19 cellular contexts compared by ENCODE assay signal in the genomic region with DNA sequence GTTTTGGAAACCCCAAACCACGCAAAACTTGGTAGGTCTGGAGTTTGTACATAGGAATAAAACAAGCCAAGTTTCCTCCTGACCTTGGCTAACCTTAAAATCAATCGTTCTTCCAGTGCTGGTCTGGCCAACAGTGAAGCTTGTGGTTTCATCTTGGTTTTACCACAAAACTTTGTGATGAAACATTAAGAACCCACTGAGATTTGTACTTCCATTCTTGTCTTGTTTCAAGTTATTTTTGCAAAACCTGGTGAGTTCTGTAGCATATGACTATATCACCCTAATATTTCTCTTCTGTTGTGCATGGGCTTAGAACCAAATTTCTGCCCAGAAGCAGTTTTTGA. TPM values are rescaled to one million over a fixed set of nuclear protein-coding genes. Genes with fewer than 3 reads are reported as not detected.
DNase-seq lines count a peak whose midpoint lies in the region; TF ChIP-seq lines count a peak whose summit lies in the region.
"Had no signal": no experiment of that assay in that cellular context is flagged by ENCODE, and none has a peak within 500 bp of the region (broad histone marks: within the 10 kb centered on the region; RNA-seq: fewer than 3 reads in every experiment).

No MANE protein-coding gene starts in this region.

- no peak for TF ChIP-seq POLR2A in adrenal gland (IDR thresholded peaks at IDR 0.05)

- H3K9me3 Mint-ChIP-seq in activated T-cell treated with anti-CD3 and anti-CD28 coated beads, Interleukin-2, amount 50 U/mL, for 24 hours = no peaks in the 10 kb centered on the region
- H3K9me3 Mint-ChIP-seq: GM23338 had no signal

- H3K4me3 Mint-ChIP-seq in activated T-cell treated with anti-CD3 and anti-CD28 coated beads, Interleukin-2, amount 50 U/mL, for 24 hours = no peak overlapping the region
- H3K4me3 Mint-ChIP-seq: endodermal cell, GM23338 had no signal

- no peaks in the 10 kb centered on the region for H3K27me3 ChIP-seq in KMS-11 (ENCODE audit: insufficient read depth, low read depth)
- no peaks in the 10 kb centered on the region for H3K27me3 ChIP-seq in adrenal gland
- H3K27me3 ChIP-seq: gastroesophageal sphincter, SJCRH30 had no signal

- intact Hi-C loops in adrenal gland (cut with DNase I) = loop anchor here in 1 of 2 donors (10.0 kb wide), 1 partner anchor 632 kb away; no protein-coding TSS in a partner anchor

- no peaks in the 10 kb centered on the region for H3K4me1 Mint-ChIP-seq in activated T-cell treated with anti-CD3 and anti-CD28 coated beads, Interleukin-2, amount 50 U/mL, for 24 hours (ENCODE audit: low read depth)
- H3K4me1 Mint-ChIP-seq: GM23338 had no signal

- H3K36me3 Mint-ChIP-seq in activated T-cell treated with anti-CD3 and anti-CD28 coated beads, Interleukin-2, amount 50 U/mL, for 24 hours (ENCODE audit: low read depth) = no peaks in the 10 kb centered on the region

- no peak overlapping the region for H3K4me3 ChIP-seq in KMS-11 (IDR thresholded peaks at IDR 0.05; ENCODE audit: insufficient read depth, low read depth, low read length)
- H3K4me3 ChIP-seq in astrocyte of the cerebellum (ENCODE audit: low read depth, low read length) = no peak overlapping the region
- no peak overlapping the region for H3K4me3 ChIP-seq in adrenal gland
- H3K4me3 ChIP-seq: gastroesophageal sphincter, GM23338, SJCRH30 had no signal

- peak; percentile 36 for DNase-seq in AG09319 (ENCODE audit: extremely low read depth, low read depth)
- DNase-seq in astrocyte of the cerebellum (ENCODE audit: low read depth) = peak; percentile 93
- DNase-seq in myocyte (ENCODE audit: low read depth) = peak; percentile 57
- no peak for DNase-seq in adrenal gland
- DNase-seq in GM13976 (ENCODE audit: low spot score) = no peak
- no peak for DNase-seq in NCI-H1930 (lab: John Stamatoyannopoulos, UW)
- no peak for DNase-seq in activated T-cell treated with anti-CD3 and anti-CD28 coated beads, Interleukin-2, amount 50 U/mL, for 24 hours
- DNase-seq: activated CD4-positive, alpha-beta T cell treated with anti-CD3 and anti-CD28 coated beads for 48 hours; activated naive CD4-positive, alpha-beta T cell treated with anti-CD3 and anti-CD28 coated beads, Interleukin-2, amount 50 U/mL, for 16 hours; caudate nucleus; DMS79; endodermal cell; NCI-H1417; SJCRH30; substantia nigra; T-helper 9 cell had no signal

- H3K79me2 ChIP-seq in KMS-11 (ENCODE audit: insufficient read depth, low read depth) = no peaks in the 10 kb centered on the region

- no peaks in the 10 kb centered on the region for H3K9me3 ChIP-seq in adrenal gland (replicated peaks in 1 of 3)
- H3K9me3 ChIP-seq: gastroesophageal sphincter, SJCRH30 had no signal

- WGBS in adrenal gland, 4 donors = 16 to 32% (median 29%) methylated on average over 2 of the region's 2 CpGs

- H3K27ac ChIP-seq in KMS-11 = no peak overlapping the region
- no peak overlapping the region for H3K27ac ChIP-seq in adrenal gland
- H3K27ac ChIP-seq: gastroesophageal sphincter, SJCRH30 had no signal

- H3K4me1 ChIP-seq in KMS-11 (ENCODE audit: low read depth, poor library complexity, severe bottlenecking) = peaks cover 25% of the 10 kb centered on the region
- H3K4me1 ChIP-seq in adrenal gland (replicated peaks in 1 of 2) = no peaks in the 10 kb centered on the region
- H3K4me1 ChIP-seq: gastroesophageal sphincter had no signal

- peaks cover 32% of the 10 kb centered on the region for H3K27me3 Mint-ChIP-seq in activated T-cell treated with anti-CD3 and anti-CD28 coated beads, Interleukin-2, amount 50 U/mL, for 24 hours

- no peak overlapping the region for H3K27ac Mint-ChIP-seq in activated T-cell treated with anti-CD3 and anti-CD28 coated beads, Interleukin-2, amount 50 U/mL, for 24 hours
- H3K27ac Mint-ChIP-seq: endodermal cell, GM23338 had no signal

- no peaks in the 10 kb centered on the region for H4K20me1 ChIP-seq in KMS-11 (ENCODE audit: insufficient read depth)

- no peak overlapping the region for H3K9ac ChIP-seq in KMS-11

- no peak for TF ChIP-seq CTCF in AG09319 (IDR thresholded peaks at IDR 0.05; ENCODE audit: low read depth, low read length)
- no peak for TF ChIP-seq CTCF in KMS-11 (conservative IDR thresholded peaks at IDR 0.05; ENCODE audit: low read depth, low read length)
- TF ChIP-seq CTCF in astrocyte of the cerebellum (IDR thresholded peaks at IDR 0.05; ENCODE audit: low read depth, low read length, missing control alignments) = no peak
- TF ChIP-seq CTCF in adrenal gland (IDR thresholded peaks at IDR 0.05) = no peak
- TF ChIP-seq CTCF in GM13976 (IDR thresholded peaks at IDR 0.05; ENCODE audit: borderline replicate concordance, control extremely low read depth, extremely low read depth, insufficient read depth, missing control alignments) = no peak

- in situ Hi-C loops in astrocyte of the cerebellum (cut with HindIII; ENCODE audit: low sequenced_read_pairs) (no loop called here), GM13976 (cut with MboI; ENCODE audit: low sequenced_read_pairs, unreplicated experiment) (loop anchor here (10.0 kb wide), 1 partner anchor 402 kb away; no protein-coding TSS in a partner anchor)

- no peak overlapping the region for H2AFZ ChIP-seq in KMS-11 (ENCODE audit: low read depth)
- H2AFZ ChIP-seq: GM23338 had no signal

- H3K36me3 ChIP-seq in KMS-11 (ENCODE audit: insufficient read depth) (no peaks in the 10 kb centered on the region), adrenal gland (replicated peaks in 1 of 2) (no peaks in the 10 kb centered on the region)
- H3K36me3 ChIP-seq: gastroesophageal sphincter, SJCRH30 had no signal

- peak overlapping the region; percentile 88 for H3K4me2 ChIP-seq in KMS-11
- H3K4me2 ChIP-seq: GM23338 had no signal

RNA-seq across cellular contexts. Expression of gene SIX1, which starts 26.4 kb away (rescaled TPM):
- total RNA-seq in myocyte (96.6 and 118 TPM in 2 replicates), adrenal gland (under 1 TPM; 0.12 to 0.96 (median 0.66) TPM)
- 26.2 TPM for polyA plus RNA-seq in myocyte (2012)
- under 1 TPM; 0.15 to 0.67 (median 0.24) TPM for polyA plus RNA-seq in adrenal gland

Comparison
In these comparisons a context has a peak if more than half of its experiments do, and no peak if none do; other contexts are left out.
1. DNase-seq: peak in AG09319 (single experiment), astrocyte of the cerebellum (single experiment) and myocyte (single experiment); none in adrenal gland (0 of 7), GM13976 (single experiment), NCI-H1930 (0 of 2) and activated T-cell treated with anti-CD3 and anti-CD28 coated beads, Interleukin-2, amount 50 U/mL, for 24 hours (single experiment).
2. RNA of gene SIX1, which starts 26.4 kb away (total RNA-seq): 96.6 to 118 TPM in myocyte; 0.12 to 0.96 TPM in adrenal gland; every median in the first group is over 10 times any median in the second.